11 cellular contexts compared by ENCODE assay signal in genomic region chr2:158973511-158973956, GRCh38. TPM values are rescaled to one million over a fixed set of nuclear protein-coding genes. Genes with fewer than 3 reads are reported as not detected.
DNase-seq lines count a peak whose midpoint lies in the region; ATAC-seq, FAIRE-seq and TF ChIP-seq lines count a peak whose summit lies in the region.
"Had no signal": no experiment of that assay in that cellular context is flagged by ENCODE, and none has a peak within 500 bp of the region (broad histone marks: within the 10 kb centered on the region; RNA-seq: fewer than 3 reads in every experiment).

No MANE protein-coding gene starts in this region.

- ATAC-seq in heart right ventricle: no peak
- no peak for ATAC-seq in naive thymus-derived CD4-positive, alpha-beta T cell

- H2AFZ ChIP-seq in trophoblast cell (ENCODE audit: insufficient read depth, low read length, poor library complexity): no peak overlapping the region

- H4K91ac ChIP-seq in trophoblast cell (ENCODE audit: low read depth, low read length): no peak overlapping the region

- peaks cover 0 to 4% (median 0%) of the 10 kb centered on the region in 5 donors for H3K36me3 Mint-ChIP-seq in naive thymus-derived CD4-positive, alpha-beta T cell

- peaks cover 13% of the 10 kb centered on the region for H3K79me1 ChIP-seq in trophoblast cell (ENCODE audit: low read length)

- H3K4me2 ChIP-seq in trophoblast cell (ENCODE audit: low read length): no peak overlapping the region

- peak; percentile 58 for DNase-seq in HEK293T (ENCODE audit: extremely low spot score)
- peak; percentile 70 for DNase-seq in NCI-H2196 treated with DMSO at 0.1 percent for 48 hours (lab: John Stamatoyannopoulos, UW; ENCODE audit: unreplicated experiment)
- peak; percentile 55 for DNase-seq in bronchial epithelial cell (ENCODE audit: low read depth)
- no peak for DNase-seq in trophoblast cell
- DNase-seq in activated CD4-positive, alpha-beta T cell treated with anti-CD3 and anti-CD28 coated beads, Interleukin-2, amount 50 U/mL, for 1 hour: no peak
- DNase-seq in stimulated activated naive CD4-positive, alpha-beta T cell (lab: John Stamatoyannopoulos, UW): no peak
- no peak for DNase-seq in heart right ventricle
- no peak for DNase-seq in naive thymus-derived CD4-positive, alpha-beta T cell
- DNase-seq: endodermal cell had no signal

- H2BK12ac ChIP-seq in trophoblast cell (ENCODE audit: low read length): no peak overlapping the region

- no peak overlapping the region for H3K18ac ChIP-seq in trophoblast cell (ENCODE audit: low read length)

- no peak overlapping the region for H3K4me3 Mint-ChIP-seq in naive thymus-derived CD4-positive, alpha-beta T cell
- H3K4me3 Mint-ChIP-seq: endodermal cell; stimulated activated naive CD8-positive, alpha-beta T cell treated with anti-CD3 and anti-CD28 coated beads, Interleukin-15, Interleukin-2, amounts not matched to agents 100 ng/mL and 50 ng/mL, for 24 hours had no signal

- no peak overlapping the region for H2BK120ac ChIP-seq in trophoblast cell (ENCODE audit: insufficient read depth, low read length, poor library complexity)

- peak overlapping the region; percentile 41 for H3K4ac ChIP-seq in trophoblast cell (ENCODE audit: low read depth, low read length)

- no peak for FAIRE-seq in bronchial epithelial cell (lab: Jason Lieb, UNC)
- FAIRE-seq: islet of Langerhans had no signal

- H3K9ac ChIP-seq in trophoblast cell (ENCODE audit: low read length): no peak overlapping the region

- CTCF ChIA-PET in HEK293T (lab: Yijun Ruan, JAX): interaction anchor here (0.9 kb wide), 1 partner anchor 145 kb away, joined by 3 read pairs; no protein-coding TSS in a partner anchor
- CTCF ChIA-PET in naive thymus-derived CD4-positive, alpha-beta T cell (lab: Charles Lee): interaction anchor here (0.7 kb wide), 1 partner anchor 1742 kb away, joined by 3 read pairs; no protein-coding TSS in a partner anchor

- intact Hi-C loops in heart right ventricle (cut with DNase I): loop anchor here in 4 of 10 donors (5.0 to 10.0 kb wide), 4 partner anchors 61 to 144 kb away; no protein-coding TSS in a partner anchor
- intact Hi-C loops in naive thymus-derived CD4-positive, alpha-beta T cell (cut with micrococcal nuclease): no loop called here

- H3K27ac Mint-ChIP-seq in naive thymus-derived CD4-positive, alpha-beta T cell: no peak overlapping the region
- H3K27ac Mint-ChIP-seq: endodermal cell; stimulated activated naive CD8-positive, alpha-beta T cell treated with anti-CD3 and anti-CD28 coated beads, Interleukin-15, Interleukin-2, amounts not matched to agents 100 ng/mL and 50 ng/mL, for 24 hours had no signal

- no peaks in the 10 kb centered on the region for H3K36me3 ChIP-seq in bronchial epithelial cell (ENCODE audit: control insufficient read depth, insufficient read depth, low read length)
- no peaks in the 10 kb centered on the region for H3K36me3 ChIP-seq in trophoblast cell (ENCODE audit: control insufficient read depth in 1 of 2, insufficient read depth in 2 of 2, low read length in 2 of 2)
- no peaks in the 10 kb centered on the region for H3K36me3 ChIP-seq in heart right ventricle
- H3K36me3 ChIP-seq in naive thymus-derived CD4-positive, alpha-beta T cell (ENCODE audit: control insufficient read depth in 2 of 3, insufficient read depth in 3 of 3, low read length in 3 of 3): no peaks in the 10 kb centered on the region

- H3K27me3 Mint-ChIP-seq in naive thymus-derived CD4-positive, alpha-beta T cell: peaks cover 52 to 54% (median 53%) of the 10 kb centered on the region in 5 donors

- H3K27me3 ChIP-seq in bronchial epithelial cell (ENCODE audit: control insufficient read depth, insufficient read depth, low read length) (no peaks in the 10 kb centered on the region), trophoblast cell (ENCODE audit: insufficient read depth, low read length) (no peaks in the 10 kb centered on the region), heart right ventricle (peaks cover 0 to 27% (median 0%) of the 10 kb centered on the region in 7 donors)
- H3K27me3 ChIP-seq in naive thymus-derived CD4-positive, alpha-beta T cell (ENCODE audit: control insufficient read depth in 2 of 2, insufficient read depth in 2 of 2, low read length in 2 of 2): peaks cover 0 to 4% of the 10 kb centered on the region in 2 donors

- H3K27ac ChIP-seq in trophoblast cell (ENCODE audit: low read depth, low read length): no peak overlapping the region
- H3K27ac ChIP-seq in heart right ventricle: peak overlapping the region in 2 of 10 donors; percentile 7 to 38
- no peak overlapping the region for H3K27ac ChIP-seq in naive thymus-derived CD4-positive, alpha-beta T cell (ENCODE audit: low read depth, low read length)

- no peak overlapping the region for H3K23ac ChIP-seq in trophoblast cell (ENCODE audit: low read length)

- H3K4me1 Mint-ChIP-seq in naive thymus-derived CD4-positive, alpha-beta T cell: peaks cover 14 to 16% (median 15%) of the 10 kb centered on the region in 7 donors

- no peak overlapping the region for H3K4me3 ChIP-seq in bronchial epithelial cell (ENCODE audit: low read depth, low read length)
- H3K4me3 ChIP-seq in trophoblast cell (ENCODE audit: low read depth, low read length): no peak overlapping the region
- H3K4me3 ChIP-seq in heart right ventricle: no peak overlapping the region
- no peak overlapping the region for H3K4me3 ChIP-seq in naive thymus-derived CD4-positive, alpha-beta T cell (ENCODE audit: low read length)

- POLR2A ChIA-PET in HEK293T (lab: Yijun Ruan, JAX): no interaction called here
- POLR2A ChIA-PET in naive thymus-derived CD4-positive, alpha-beta T cell (lab: Charles Lee): no interaction called here

- H2AK5ac ChIP-seq in trophoblast cell (ENCODE audit: low read length): no peak overlapping the region

- no peaks in the 10 kb centered on the region for H3K9me3 ChIP-seq in trophoblast cell (ENCODE audit: insufficient read depth, low read depth, low read length)
- H3K9me3 ChIP-seq in heart right ventricle: no peaks in the 10 kb centered on the region
- no peaks in the 10 kb centered on the region for H3K9me3 ChIP-seq in naive thymus-derived CD4-positive, alpha-beta T cell (ENCODE audit: control insufficient read depth in 2 of 3, low read length in 3 of 3)

- H3K14ac ChIP-seq in trophoblast cell (ENCODE audit: low read length): no peak overlapping the region

- H3K4me1 ChIP-seq in trophoblast cell (ENCODE audit: control insufficient read depth in 1 of 2, insufficient read depth in 2 of 2, low read length in 2 of 2): peaks cover 5 to 7% of the 10 kb centered on the region in 2 experiments
- peaks cover 7 to 71% (median 44%) of the 10 kb centered on the region in 9 donors for H3K4me1 ChIP-seq in heart right ventricle
- H3K4me1 ChIP-seq in naive thymus-derived CD4-positive, alpha-beta T cell (ENCODE audit: control insufficient read depth in 2 of 2, insufficient read depth in 2 of 2, low read length in 2 of 2): peaks cover 0 to 9% of the 10 kb centered on the region in 2 donors

- H2BK5ac ChIP-seq in trophoblast cell (ENCODE audit: low read depth, low read length, poor library complexity): no peak overlapping the region

- no peak overlapping the region for H4K12ac ChIP-seq in trophoblast cell (ENCODE audit: low read depth, low read length)

- H3K79me2 ChIP-seq in trophoblast cell (ENCODE audit: control insufficient read depth, insufficient read depth, low read length, poor library complexity): peaks cover 17% of the 10 kb centered on the region

- no peak for TF ChIP-seq CTCF in bronchial epithelial cell (IDR thresholded peaks at IDR 0.05; ENCODE audit: insufficient read depth, low read length, severe bottlenecking)
- no peak for TF ChIP-seq CTCF in heart right ventricle (IDR thresholded peaks at IDR 0.05)

- WGBS in trophoblast cell (ENCODE audit: extremely low coverage, insufficient coverage, insufficient read length): no CpG with 5 or more reads among the region's 3 CpGs
- 42 to 47% methylated on average over 3 of the region's 3 CpGs for WGBS in heart right ventricle, 2 donors

- H4K8ac ChIP-seq in trophoblast cell (ENCODE audit: low read depth, low read length): no peak overlapping the region

- no peaks in the 10 kb centered on the region for H3K9me3 Mint-ChIP-seq in naive thymus-derived CD4-positive, alpha-beta T cell
- H3K9me3 Mint-ChIP-seq: endodermal cell; stimulated activated naive CD8-positive, alpha-beta T cell treated with anti-CD3 and anti-CD28 coated beads, Interleukin-15, Interleukin-2, amounts not matched to agents 100 ng/mL and 50 ng/mL, for 24 hours had no signal

TF ChIP-seq in HEK293T, 16 proteins besides CTCF, POLR2A, EP300 and RAD21:
- 0 out of 2 replicates have a peak, but pooled peaks have one; percentile 30 for TF ChIP-seq FOXM1 (IDR thresholded peaks at IDR 0.05; ENCODE audit: borderline replicate concordance)
- TF ChIP-seq NFRKB (IDR thresholded peaks at IDR 0.05): no peak
- peak; percentile 61; the same call in 1 of the 2 replicates for TF ChIP-seq CTBP1 (IDR thresholded peaks at IDR 0.05; ENCODE audit: borderline replicate concordance)
- TF ChIP-seq, protein P1, sequence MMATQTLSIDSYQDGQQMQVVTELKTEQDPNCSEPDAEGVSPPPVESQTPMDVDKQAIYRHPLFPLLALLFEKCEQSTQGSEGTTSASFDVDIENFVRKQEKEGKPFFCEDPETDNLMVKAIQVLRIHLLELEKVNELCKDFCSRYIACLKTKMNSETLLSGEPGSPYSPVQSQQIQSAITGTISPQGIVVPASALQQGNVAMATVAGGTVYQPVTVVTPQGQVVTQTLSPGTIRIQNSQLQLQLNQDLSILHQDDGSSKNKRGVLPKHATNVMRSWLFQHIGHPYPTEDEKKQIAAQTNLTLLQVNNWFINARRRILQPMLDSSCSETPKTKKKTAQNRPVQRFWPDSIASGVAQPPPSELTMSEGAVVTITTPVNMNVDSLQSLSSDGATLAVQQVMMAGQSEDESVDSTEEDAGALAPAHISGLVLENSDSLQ (IDR thresholded peaks at IDR 0.05): no peak
- TF ChIP-seq FOXK2 (IDR thresholded peaks at IDR 0.05): no peak; the same call in 1 of the 2 replicates
- TF ChIP-seq ARNT (IDR thresholded peaks at IDR 0.05): no peak
- no peak for TF ChIP-seq TARDBP (IDR thresholded peaks at IDR 0.05)
- no peak for TF ChIP-seq ZNF384 (IDR thresholded peaks at IDR 0.05)
- no peak; the same call in 1 of the 2 replicates for TF ChIP-seq LEF1 (IDR thresholded peaks at IDR 0.05; ENCODE audit: borderline replicate concordance)
- no peak for TF ChIP-seq L3MBTL2 (conservative IDR thresholded peaks at IDR 0.05)
- TF ChIP-seq FOXA1 (IDR thresholded peaks at IDR 0.05): peak; percentile 83
- peak; percentile 89 for TF ChIP-seq BHLHE40 (IDR thresholded peaks at IDR 0.05; ENCODE audit: borderline replicate concordance)

RNA-seq across cellular contexts. Expression of gene TANC1, which starts 5.1 kb away (rescaled TPM):
- 29.5 and 34.1 TPM in 2 replicates for total RNA-seq in bronchial epithelial cell
- 20.5 and 20.8 TPM in 2 replicates for polyA plus RNA-seq in trophoblast cell (2013)
- total RNA-seq in heart right ventricle: 10 to 100 TPM; 41.0 to 90.5 (median 74.2) TPM
- 10 to 100 TPM; 17.8 to 44.0 TPM for polyA plus RNA-seq in heart right ventricle
- total RNA-seq in naive thymus-derived CD4-positive, alpha-beta T cell: under 1 TPM; 0.13 to 0.39 (median 0.21) TPM
- under 1 TPM in 1 of 2 donors, not detected in 1; 0.22 TPM for polyA plus RNA-seq in naive thymus-derived CD4-positive, alpha-beta T cell

Comparison
In these comparisons a context has a peak if more than half of its experiments do, and no peak if none do; other contexts are left out.
1. DNase-seq: peak in HEK293T (single experiment), NCI-H2196 treated with DMSO at 0.1 percent for 48 hours (single experiment) and bronchial epithelial cell (single experiment); none in trophoblast cell (0 of 2), activated CD4-positive, alpha-beta T cell treated with anti-CD3 and anti-CD28 coated beads, Interleukin-2, amount 50 U/mL, for 1 hour (single experiment), stimulated activated naive CD4-positive, alpha-beta T cell (0 of 6), heart right ventricle (0 of 2) and naive thymus-derived CD4-positive, alpha-beta T cell (0 of 9).
2. RNA of gene TANC1, which starts 5.1 kb away (total RNA-seq): 41.0 to 90.5 TPM in heart right ventricle and 29.5 to 34.1 TPM in bronchial epithelial cell; 0.13 to 0.39 TPM in naive thymus-derived CD4-positive, alpha-beta T cell; every median in the first group is over 10 times any median in the second.